ENCODE assay signal across 24 cellular contexts in the genomic region with DNA sequence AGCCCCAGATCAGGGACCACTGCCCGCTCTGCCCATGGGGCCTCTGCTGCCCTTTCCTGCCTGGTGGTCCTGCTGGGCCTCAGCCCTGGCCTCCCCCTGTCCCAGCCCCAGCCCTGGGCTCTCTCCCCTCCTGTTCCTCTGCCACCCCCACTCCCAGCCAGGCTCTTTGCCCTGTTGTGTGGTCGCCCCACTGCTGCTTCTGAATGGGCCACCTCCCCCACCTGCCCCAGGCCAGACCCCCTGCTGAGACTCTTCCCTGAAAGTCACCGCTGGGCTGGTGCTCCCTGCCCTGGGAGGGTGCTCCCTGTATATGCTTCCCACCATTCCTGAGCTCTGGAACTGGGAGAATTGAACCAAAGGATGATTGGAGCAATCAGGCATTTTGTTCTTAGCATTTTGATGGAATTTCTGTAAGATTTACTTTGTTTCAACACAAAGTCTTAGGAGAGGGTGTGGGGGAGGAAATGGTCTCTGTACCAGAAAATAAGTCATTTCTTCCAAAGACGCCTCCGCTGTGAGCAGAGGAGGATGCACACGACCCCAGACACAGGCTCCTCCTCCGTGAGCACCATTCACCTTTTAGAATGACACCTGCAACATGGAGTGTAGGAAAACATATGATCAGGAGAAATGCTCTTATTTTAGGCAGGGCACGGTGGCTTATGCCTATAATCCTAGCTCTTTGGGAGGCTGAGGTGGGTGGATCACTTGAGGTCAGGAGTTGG. TPM values are rescaled to one million over a fixed set of nuclear protein-coding genes. Genes with fewer than 3 reads are reported as not detected.
DNase-seq lines count a peak whose midpoint lies in the region; ATAC-seq, FAIRE-seq and TF ChIP-seq lines count a peak whose summit lies in the region.
"Had no signal": no experiment of that assay in that cellular context is flagged by ENCODE, and none has a peak within 500 bp of the region (broad histone marks: within the 10 kb centered on the region; RNA-seq: fewer than 3 reads in every experiment).

No MANE protein-coding gene starts in this region.

- H3K27ac Mint-ChIP-seq in activated CD4-positive, alpha-beta T cell treated with anti-CD3 and anti-CD28 coated beads, Interleukin-2, amount 10 ng/mL, durations not matched to agents 7 days and 5 days, result peak overlapping the region; percentile 50
- H3K27ac Mint-ChIP-seq in CD4-positive, alpha-beta T cell, result peak overlapping the region; percentile 33
- peak overlapping the region; percentile 79 for H3K27ac Mint-ChIP-seq in activated CD4-positive, alpha-beta memory T cell treated with anti-CD3 and anti-CD28 coated beads for 36 hours
- H3K27ac Mint-ChIP-seq: GM23338, memory B cell had no signal

- peak; percentile 5 for FAIRE-seq in keratinocyte (lab: Jason Lieb, UNC)
- FAIRE-seq: urothelium cell line had no signal

- no peaks in the 10 kb centered on the region for H3K27me3 ChIP-seq in CD4-positive, alpha-beta T cell (ENCODE audit: control insufficient read depth, insufficient read depth, low read length)
- H3K27me3 ChIP-seq in keratinocyte (ENCODE audit: control insufficient read depth, extremely low read depth, insufficient read depth, low read length), result no peaks in the 10 kb centered on the region
- H3K27me3 ChIP-seq: suprapubic skin had no signal

- H3K36me3 ChIP-seq in keratinocyte (ENCODE audit: control insufficient read depth in 2 of 2, extremely low read depth in 1 of 2, insufficient read depth in 2 of 2, low read length in 2 of 2), result no peaks in the 10 kb centered on the region
- H3K36me3 ChIP-seq: suprapubic skin had no signal

- no peak for ATAC-seq in CD4-positive, alpha-beta T cell (ENCODE audit: poor library complexity)
- no peak for ATAC-seq in HG02970 (IDR thresholded peaks at IDR 0.05; ENCODE audit: low FRiP score, unreplicated experiment)
- no peak for ATAC-seq in GM21717 (IDR thresholded peaks at IDR 0.05; ENCODE audit: unreplicated experiment)
- ATAC-seq: GM23338, left cardiac atrium had no signal

- H3K79me2 ChIP-seq in keratinocyte (ENCODE audit: control insufficient read depth, insufficient read depth, low read length), result no peaks in the 10 kb centered on the region

- no peak for DNase-seq in activated CD4-positive, alpha-beta T cell treated with anti-CD3 and anti-CD28 coated beads, Interleukin-2, amount 10 ng/mL, durations not matched to agents 7 days and 5 days
- DNase-seq in activated CD4-positive, alpha-beta T cell treated with anti-CD3 and anti-CD28 coated beads, Interleukin-2, amount 50 U/mL, for 48 hours, result no peak
- DNase-seq in CD4-positive, alpha-beta T cell, result no peak
- DNase-seq in activated CD4-positive, alpha-beta memory T cell treated with anti-CD3 and anti-CD28 coated beads for 36 hours, result peak; percentile 68
- no peak for DNase-seq in keratinocyte (ENCODE audit: low read depth, low spot score)
- no peak for DNase-seq in NCI-H2227 (lab: John Stamatoyannopoulos, UW; ENCODE audit: unreplicated experiment)
- DNase-seq: activated gamma-delta T cell treated with Interleukin-2 at 50 U/mL for 16 hours; C1 segment of cervical spinal cord; EL; left cardiac atrium; NCI-H1417 treated with DMSO at 0.1 percent for 48 hours; NCI-H510A treated with DMSO at 0.1 percent for 48 hours; NK-92 treated with Interleukin-12 subunit alpha and Interleukin-12 subunit beta, amount 100 ng/mL, for 24 hours; SIG-M5 had no signal

- no peaks in the 10 kb centered on the region for H3K9me1 ChIP-seq in keratinocyte (ENCODE audit: control insufficient read depth, extremely low read depth, insufficient read depth, low read length)

- H3K4me3 Mint-ChIP-seq in activated CD4-positive, alpha-beta T cell treated with anti-CD3 and anti-CD28 coated beads, Interleukin-2, amount 10 ng/mL, durations not matched to agents 7 days and 5 days, result no peak overlapping the region
- no peak overlapping the region for H3K4me3 Mint-ChIP-seq in CD4-positive, alpha-beta T cell
- peak overlapping the region; percentile 26 for H3K4me3 Mint-ChIP-seq in activated CD4-positive, alpha-beta memory T cell treated with anti-CD3 and anti-CD28 coated beads for 36 hours
- H3K4me3 Mint-ChIP-seq: GM23338, memory B cell had no signal

- H3K9me3 ChIP-seq in CD4-positive, alpha-beta T cell (ENCODE audit: control insufficient read depth, low read length), result no peaks in the 10 kb centered on the region
- peaks cover 2% of the 10 kb centered on the region for H3K9me3 ChIP-seq in keratinocyte (ENCODE audit: control insufficient read depth, low read depth, low read length)
- H3K9me3 ChIP-seq: suprapubic skin had no signal

- no peak for TF ChIP-seq CTCF in CD4-positive, alpha-beta T cell (IDR thresholded peaks at IDR 0.05)
- no peak for TF ChIP-seq CTCF in keratinocyte (optimal IDR thresholded peaks at IDR 0.05 in 1 of 3, IDR thresholded peaks at IDR 0.05 in 1 of 3, conservative IDR thresholded peaks at IDR 0.05 in 1 of 3; ENCODE audit: extremely low read depth in 1 of 3, insufficient read depth in 2 of 3, low read length in 3 of 3)

- peaks cover 68% of the 10 kb centered on the region for H3K4me1 Mint-ChIP-seq in activated CD4-positive, alpha-beta T cell treated with anti-CD3 and anti-CD28 coated beads, Interleukin-2, amount 10 ng/mL, durations not matched to agents 7 days and 5 days
- peaks cover 27% of the 10 kb centered on the region for H3K4me1 Mint-ChIP-seq in CD4-positive, alpha-beta T cell (ENCODE audit: low read depth)
- peaks cover 72% of the 10 kb centered on the region for H3K4me1 Mint-ChIP-seq in activated CD4-positive, alpha-beta memory T cell treated with anti-CD3 and anti-CD28 coated beads for 36 hours (ENCODE audit: low read depth)

- dilution Hi-C loops in keratinocyte (cut with MboI; ENCODE audit: extremely low pct_ligation_motif_present, low sequenced_read_pairs), result no loop called here

- H3K27ac ChIP-seq in CD4-positive, alpha-beta T cell (ENCODE audit: low read depth, low read length), result no peak overlapping the region
- no peak overlapping the region for H3K27ac ChIP-seq in keratinocyte (ENCODE audit: control insufficient read depth, insufficient read depth, low read length)
- H3K27ac ChIP-seq: suprapubic skin had no signal

- no peaks in the 10 kb centered on the region for H3K27me3 Mint-ChIP-seq in activated CD4-positive, alpha-beta T cell treated with anti-CD3 and anti-CD28 coated beads, Interleukin-2, amount 10 ng/mL, durations not matched to agents 7 days and 5 days
- no peaks in the 10 kb centered on the region for H3K27me3 Mint-ChIP-seq in CD4-positive, alpha-beta T cell
- no peaks in the 10 kb centered on the region for H3K27me3 Mint-ChIP-seq in activated CD4-positive, alpha-beta memory T cell treated with anti-CD3 and anti-CD28 coated beads for 36 hours
- H3K27me3 Mint-ChIP-seq: memory B cell had no signal

- H3K9ac ChIP-seq in keratinocyte (ENCODE audit: control insufficient read depth, extremely low read depth, insufficient read depth, low read length), result no peak overlapping the region

- CTCF ChIA-PET in activated CD4-positive, alpha-beta T cell treated with anti-CD3 and anti-CD28 coated beads, Interleukin-2, amount 10 ng/mL, durations not matched to agents 7 days and 5 days (lab: Charles Lee), result interaction anchor here (1.2 kb wide), 1 partner anchor 16 kb away, joined by 3 read pairs; no protein-coding TSS in a partner anchor
- CTCF ChIA-PET in CD4-positive, alpha-beta T cell (lab: Charles Lee), result no interaction called here
- CTCF ChIA-PET in activated CD4-positive, alpha-beta memory T cell treated with anti-CD3 and anti-CD28 coated beads for 36 hours (lab: Charles Lee), result interaction anchor here (0.7 to 1.6 kb wide), 3 partner anchors 16 to 117 kb away, joined by 3 to 12 read pairs (median 3); no protein-coding TSS in a partner anchor

- no peaks in the 10 kb centered on the region for H4K20me1 ChIP-seq in keratinocyte (ENCODE audit: control insufficient read depth, extremely low read depth, insufficient read depth, low read length)

- H3K9me3 Mint-ChIP-seq in activated CD4-positive, alpha-beta T cell treated with anti-CD3 and anti-CD28 coated beads, Interleukin-2, amount 10 ng/mL, durations not matched to agents 7 days and 5 days, result peaks cover 13% of the 10 kb centered on the region
- no peaks in the 10 kb centered on the region for H3K9me3 Mint-ChIP-seq in CD4-positive, alpha-beta T cell
- H3K9me3 Mint-ChIP-seq in activated CD4-positive, alpha-beta memory T cell treated with anti-CD3 and anti-CD28 coated beads for 36 hours, result peaks cover 15% of the 10 kb centered on the region
- H3K9me3 Mint-ChIP-seq: memory B cell had no signal

- intact Hi-C loops in CD4-positive, alpha-beta T cell (cut with DNase I, micrococcal nuclease), result no loop called here
- intact Hi-C loops in activated CD4-positive, alpha-beta memory T cell treated with anti-CD3 and anti-CD28 coated beads for 36 hours (cut with micrococcal nuclease), result loop anchor here (10.0 kb wide), 1 partner anchor 233 kb away; the partner anchor contains the start of gene SUN2

- H3K4me2 ChIP-seq in keratinocyte (ENCODE audit: control insufficient read depth, extremely low read depth, insufficient read depth, low read depth, low read length), result no peak overlapping the region
- H3K4me2 ChIP-seq: GM23338, smooth muscle cell had no signal

- H3K4me3 ChIP-seq in keratinocyte (ENCODE audit: control insufficient read depth in 2 of 3, extremely low read depth in 1 of 3, insufficient read depth in 2 of 3, low read depth in 1 of 3, low read length in 3 of 3), result no peak overlapping the region
- H3K4me3 ChIP-seq: GM23338, smooth muscle cell, suprapubic skin had no signal

- H3K36me3 Mint-ChIP-seq in activated CD4-positive, alpha-beta T cell treated with anti-CD3 and anti-CD28 coated beads, Interleukin-2, amount 10 ng/mL, durations not matched to agents 7 days and 5 days (ENCODE audit: low read depth), result peaks cover 12% of the 10 kb centered on the region
- H3K36me3 Mint-ChIP-seq in CD4-positive, alpha-beta T cell (ENCODE audit: low read depth), result no peaks in the 10 kb centered on the region
- H3K36me3 Mint-ChIP-seq in activated CD4-positive, alpha-beta memory T cell treated with anti-CD3 and anti-CD28 coated beads for 36 hours, result peaks cover 17% of the 10 kb centered on the region
- H3K36me3 Mint-ChIP-seq: memory B cell had no signal

- H2AFZ ChIP-seq in keratinocyte (ENCODE audit: control insufficient read depth, low read length), result no peak overlapping the region
- H2AFZ ChIP-seq: GM23338 had no signal

- POLR2A ChIA-PET in activated CD4-positive, alpha-beta T cell treated with anti-CD3 and anti-CD28 coated beads, Interleukin-2, amount 10 ng/mL, durations not matched to agents 7 days and 5 days (lab: Charles Lee), result no interaction called here
- POLR2A ChIA-PET in CD4-positive, alpha-beta T cell (lab: Charles Lee), result no interaction called here
- POLR2A ChIA-PET in activated CD4-positive, alpha-beta memory T cell treated with anti-CD3 and anti-CD28 coated beads for 36 hours (lab: Charles Lee), result interaction anchor here (2.2 kb wide), 1 partner anchor 113 kb away, joined by 4 read pairs; no protein-coding TSS in a partner anchor

- H3K4me1 ChIP-seq in keratinocyte (ENCODE audit: control insufficient read depth, extremely low read depth, insufficient read depth, low read length), result peaks cover 13% of the 10 kb centered on the region

RNA-seq across cellular contexts. Expression of gene APOBEC3B, which starts 5.2 kb away (rescaled TPM):
- 1 to 10 TPM; 8.7 to 8.8 TPM for total RNA-seq in activated CD4-positive, alpha-beta T cell treated with anti-CD3 and anti-CD28 coated beads, Interleukin-2, amount 10 ng/mL, durations not matched to agents 7 days and 5 days
- total RNA-seq in CD4-positive, alpha-beta T cell, result not detected
- 10 to 100 TPM; 43.9 to 44.3 TPM for total RNA-seq in activated CD4-positive, alpha-beta memory T cell treated with anti-CD3 and anti-CD28 coated beads for 36 hours
- 1.5 to 4.9 TPM (median 3.4 TPM) in 3 replicates for polyA plus RNA-seq in keratinocyte
- 1.6 TPM for polyA plus RNA-seq in keratinocyte (2011; ENCODE audit: low read depth)
- polyA plus RNA-seq in keratinocyte (2011; cell fraction: cytosol; rRNA removed), result 1.5 and 1.8 TPM in 2 replicates
- 1.7 and 2.3 TPM in 2 replicates for polyA plus RNA-seq in keratinocyte (2011; cell fraction: nucleus; rRNA removed)
- 1.7 and 4.8 TPM in 2 replicates for polyA plus RNA-seq in keratinocyte (2012; ENCODE audit: low replicate concordance)
- polyA minus RNA-seq in keratinocyte, result 2.0 to 3.7 TPM (median 2.8 TPM) in 3 replicates
- polyA minus RNA-seq in keratinocyte (2011; cell fraction: cytosol; rRNA and poly(A)+ RNA removed), result not detected
- polyA minus RNA-seq in keratinocyte (2011; cell fraction: nucleus; rRNA and poly(A)+ RNA removed), result 0.39 and 0.84 TPM in 2 replicates

RNA-seq across cellular contexts. Expression of gene APOBEC3C, which starts 26.7 kb away (rescaled TPM):
- 100 to 1,000 TPM; 111 to 144 TPM for total RNA-seq in activated CD4-positive, alpha-beta T cell treated with anti-CD3 and anti-CD28 coated beads, Interleukin-2, amount 10 ng/mL, durations not matched to agents 7 days and 5 days
- 10 to 100 TPM; 13.9 to 14.8 TPM for total RNA-seq in CD4-positive, alpha-beta T cell
- total RNA-seq in activated CD4-positive, alpha-beta memory T cell treated with anti-CD3 and anti-CD28 coated beads for 36 hours, result 100 to 1,000 TPM; 141 to 142 TPM
- polyA plus RNA-seq in keratinocyte, result 25.6 to 54.9 TPM (median 34.7 TPM) in 3 replicates
- polyA plus RNA-seq in keratinocyte (2011; ENCODE audit: low read depth), result 14.9 TPM
- 33.9 and 37.1 TPM in 2 replicates for polyA plus RNA-seq in keratinocyte (2011; cell fraction: cytosol; rRNA removed)
- polyA plus RNA-seq in keratinocyte (2011; cell fraction: nucleus; rRNA removed), result 28.1 and 30.6 TPM in 2 replicates
- polyA plus RNA-seq in keratinocyte (2012; ENCODE audit: low replicate concordance), result 45.9 and 93.0 TPM in 2 replicates
- polyA minus RNA-seq in keratinocyte, result 41.9 to 47.8 TPM (median 42.0 TPM) in 3 replicates
- 55.8 TPM for polyA minus RNA-seq in keratinocyte (2011; cell fraction: cytosol; rRNA and poly(A)+ RNA removed)
- 11.8 and 14.7 TPM in 2 replicates for polyA minus RNA-seq in keratinocyte (2011; cell fraction: nucleus; rRNA and poly(A)+ RNA removed)

RNA-seq across cellular contexts. Expression of gene APOBEC3A, which starts 29.9 kb away (rescaled TPM):
- not detected for total RNA-seq in activated CD4-positive, alpha-beta T cell treated with anti-CD3 and anti-CD28 coated beads, Interleukin-2, amount 10 ng/mL, durations not matched to agents 7 days and 5 days
- total RNA-seq in CD4-positive, alpha-beta T cell, result 1 to 10 TPM in 1 of 2 experiments, under 1 TPM in 1; 0.74 to 1.6 TPM
- total RNA-seq in activated CD4-positive, alpha-beta memory T cell treated with anti-CD3 and anti-CD28 coated beads for 36 hours, result under 1 TPM in 1 of 2 experiments, not detected in 1; 0.17 TPM
- 0.48 to 0.50 TPM in 2 of 3 replicates, not detected in the other for polyA plus RNA-seq in keratinocyte
- polyA plus RNA-seq in keratinocyte (2011; ENCODE audit: low read depth), result 0.52 TPM
- polyA plus RNA-seq in keratinocyte (2011; cell fraction: cytosol; rRNA removed), result 0.10 and 0.43 TPM in 2 replicates
- 0.81 and 1.2 TPM in 2 replicates for polyA plus RNA-seq in keratinocyte (2011; cell fraction: nucleus; rRNA removed)
- 1.2 TPM in 1 of 2 replicates, not detected in the other for polyA plus RNA-seq in keratinocyte (2012; ENCODE audit: low replicate concordance)
- not detected in 3 replicates for polyA minus RNA-seq in keratinocyte
- not detected for polyA minus RNA-seq in keratinocyte (2011; cell fraction: cytosol; rRNA and poly(A)+ RNA removed)
- 0.42 TPM in 1 of 2 replicates, not detected in the other for polyA minus RNA-seq in keratinocyte (2011; cell fraction: nucleus; rRNA and poly(A)+ RNA removed)
- total RNA-seq: A673, GM23338, M059J, renal cortical epithelial cell had no signal
- polyA plus RNA-seq: smooth muscle cell had no signal

RNA-seq across cellular contexts. Expression of gene APOBEC3D, which starts 33.6 kb away (rescaled TPM):
- total RNA-seq in activated CD4-positive, alpha-beta T cell treated with anti-CD3 and anti-CD28 coated beads, Interleukin-2, amount 10 ng/mL, durations not matched to agents 7 days and 5 days, result 10 to 100 TPM; 34.7 to 39.7 TPM
- 1 to 10 TPM; 7.4 to 8.0 TPM for total RNA-seq in CD4-positive, alpha-beta T cell
- 10 to 100 TPM; 54.1 to 54.5 TPM for total RNA-seq in activated CD4-positive, alpha-beta memory T cell treated with anti-CD3 and anti-CD28 coated beads for 36 hours
- 0.13 to 0.31 TPM (median 0.24 TPM) in 3 replicates for polyA plus RNA-seq in keratinocyte
- polyA plus RNA-seq in keratinocyte (2011; ENCODE audit: low read depth), result 0.25 TPM
- polyA plus RNA-seq in keratinocyte (2011; cell fraction: cytosol; rRNA removed), result not detected in 2 replicates
- 0.25 and 1.2 TPM in 2 replicates for polyA plus RNA-seq in keratinocyte (2011; cell fraction: nucleus; rRNA removed)
- 0.33 and 0.42 TPM in 2 replicates for polyA plus RNA-seq in keratinocyte (2012; ENCODE audit: low replicate concordance)
- 0.10 TPM in 1 of 3 replicates, not detected in the others for polyA minus RNA-seq in keratinocyte
- polyA minus RNA-seq in keratinocyte (2011; cell fraction: cytosol; rRNA and poly(A)+ RNA removed), result not detected
- not detected in 2 replicates for polyA minus RNA-seq in keratinocyte (2011; cell fraction: nucleus; rRNA and poly(A)+ RNA removed)
- total RNA-seq: suprapubic skin had no signal

RNA-seq across cellular contexts. Expression of gene APOBEC3F, which starts 53.3 kb away (rescaled TPM):
- total RNA-seq in activated CD4-positive, alpha-beta T cell treated with anti-CD3 and anti-CD28 coated beads, Interleukin-2, amount 10 ng/mL, durations not matched to agents 7 days and 5 days, result 10 to 100 TPM; 27.9 to 33.8 TPM
- 1 to 10 TPM; 4.3 to 6.5 TPM for total RNA-seq in CD4-positive, alpha-beta T cell
- 10 to 100 TPM; 33.4 to 34.9 TPM for total RNA-seq in activated CD4-positive, alpha-beta memory T cell treated with anti-CD3 and anti-CD28 coated beads for 36 hours
- polyA plus RNA-seq in keratinocyte, result 6.9 to 9.8 TPM (median 7.9 TPM) in 3 replicates
- polyA plus RNA-seq in keratinocyte (2011; ENCODE audit: low read depth), result 1.9 TPM
- 6.3 and 7.3 TPM in 2 replicates for polyA plus RNA-seq in keratinocyte (2011; cell fraction: cytosol; rRNA removed)
- polyA plus RNA-seq in keratinocyte (2011; cell fraction: nucleus; rRNA removed), result 6.3 and 7.2 TPM in 2 replicates
- polyA plus RNA-seq in keratinocyte (2012; ENCODE audit: low replicate concordance), result 1.1 and 11.8 TPM in 2 replicates
- 6.1 to 12.0 TPM (median 6.3 TPM) in 3 replicates for polyA minus RNA-seq in keratinocyte
- polyA minus RNA-seq in keratinocyte (2011; cell fraction: cytosol; rRNA and poly(A)+ RNA removed), result 1.5 TPM
- polyA minus RNA-seq in keratinocyte (2011; cell fraction: nucleus; rRNA and poly(A)+ RNA removed), result 3.9 and 6.8 TPM in 2 replicates

Comparison
In these comparisons a context has a peak if more than half of its experiments do, and no peak if none do; other contexts are left out.
1. RNA of gene APOBEC3B, which starts 5.2 kb away (total RNA-seq): 43.9 to 44.3 TPM in activated CD4-positive, alpha-beta memory T cell treated with anti-CD3 and anti-CD28 coated beads for 36 hours and 8.7 to 8.8 TPM in activated CD4-positive, alpha-beta T cell treated with anti-CD3 and anti-CD28 coated beads, Interleukin-2, amount 10 ng/mL, durations not matched to agents 7 days and 5 days; not detected in CD4-positive, alpha-beta T cell; every median in the first group is over 4 times any median in the second.
2. RNA of gene APOBEC3C, which starts 26.7 kb away (total RNA-seq): 111 to 144 TPM in activated CD4-positive, alpha-beta T cell treated with anti-CD3 and anti-CD28 coated beads, Interleukin-2, amount 10 ng/mL, durations not matched to agents 7 days and 5 days and 141 to 142 TPM in activated CD4-positive, alpha-beta memory T cell treated with anti-CD3 and anti-CD28 coated beads for 36 hours; 13.9 to 14.8 TPM in CD4-positive, alpha-beta T cell; every median in the first group is over 4 times any median in the second.
3. Peak in every context shown above with its lines, with median percentiles within 50 percentile points of each other: H3K27ac Mint-ChIP-seq.